ENCODE assay signal across 11 cellular contexts in the genomic region with DNA sequence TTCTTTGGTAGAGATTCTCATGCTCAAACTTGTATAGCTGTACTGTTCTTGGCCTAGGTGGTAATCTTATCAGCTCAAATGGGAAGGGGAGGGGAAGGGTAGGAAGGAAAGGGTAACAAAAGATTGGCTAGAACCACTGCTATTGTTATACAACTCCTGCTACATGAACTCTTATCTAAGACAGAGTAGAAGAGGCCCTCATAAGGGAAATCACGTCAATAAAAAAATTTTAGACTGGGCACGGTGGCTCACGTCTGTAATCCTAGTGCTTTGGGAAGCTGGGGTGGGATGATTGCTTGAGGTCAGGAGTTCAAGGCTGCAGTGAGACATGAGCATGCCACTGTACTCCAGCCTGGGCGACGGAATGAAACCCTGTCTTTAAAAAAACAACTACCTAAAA. TPM values are rescaled to one million over a fixed set of nuclear protein-coding genes. Genes with fewer than 3 reads are reported as not detected.
DNase-seq lines count a peak whose midpoint lies in the region; ATAC-seq and TF ChIP-seq lines count a peak whose summit lies in the region.
"Had no signal": no experiment of that assay in that cellular context is flagged by ENCODE, and none has a peak within 500 bp of the region (broad histone marks: within the 10 kb centered on the region; RNA-seq: fewer than 3 reads in every experiment).

No MANE protein-coding gene starts in this region.

- no peak overlapping the region for H3K4me3 ChIP-seq in OCI-LY1 (ENCODE audit: low read depth, low read length, poor library complexity, severe bottlenecking)
- no peak overlapping the region for H3K4me3 ChIP-seq in esophagus squamous epithelium
- no peak overlapping the region for H3K4me3 ChIP-seq in parathyroid adenoma (ENCODE audit: low read depth, low read length)
- no peak overlapping the region for H3K4me3 ChIP-seq in SJCRH30
- H3K4me3 ChIP-seq: pancreas had no signal

- H3K4me2 ChIP-seq in OCI-LY1 (ENCODE audit: low read length) (peak overlapping the region; percentile 50; the same call in 1 of the 2 replicates), parathyroid adenoma (ENCODE audit: low read length) (no peak overlapping the region)

- TF ChIP-seq POLR2A in esophagus squamous epithelium (IDR thresholded peaks at IDR 0.05) = peak in 1 of 4 donors; percentile 1

- TF ChIP-seq CTCF in OCI-LY1 (IDR thresholded peaks at IDR 0.05; ENCODE audit: low read length) = no peak
- no peak for TF ChIP-seq CTCF in esophagus squamous epithelium (IDR thresholded peaks at IDR 0.05)
- no peak for TF ChIP-seq CTCF in parathyroid adenoma (IDR thresholded peaks at IDR 0.05)
- TF ChIP-seq CTCF in RWPE1 (conservative IDR thresholded peaks at IDR 0.05; ENCODE audit: low read depth) = no peak
- no peak for TF ChIP-seq CTCF in GM10248 (IDR thresholded peaks at IDR 0.05; ENCODE audit: control extremely low read depth, extremely low read depth, low read depth, missing control alignments)

- intact Hi-C loops in esophagus squamous epithelium (cut with DNase I) = no loop called here

- H3K79me2 ChIP-seq in OCI-LY1 (ENCODE audit: insufficient read depth, low read length) = no peaks in the 10 kb centered on the region
- no peaks in the 10 kb centered on the region for H3K79me2 ChIP-seq in parathyroid adenoma

- CTCF ChIA-PET in RWPE1 (lab: Yijun Ruan, JAX) (interaction anchor here (0.6 to 1.6 kb wide), 4 partner anchors 14 to 87 kb away, joined by 3 to 4 read pairs (median 4); no protein-coding TSS in a partner anchor), GM10248 (lab: Yijun Ruan, JAX) (interaction anchor here (1.1 to 2.7 kb wide), 8 partner anchors 10 to 152 kb away, joined by 3 to 16 read pairs (median 6); partner anchors contain the start of gene RAB14)

- H3K36me3 ChIP-seq in OCI-LY1 (ENCODE audit: insufficient read depth, low read length) = peaks cover 15% of the 10 kb centered on the region
- H3K36me3 ChIP-seq in esophagus squamous epithelium = peaks cover 4 to 56% (median 13%) of the 10 kb centered on the region in 3 donors
- no peaks in the 10 kb centered on the region for H3K36me3 ChIP-seq in parathyroid adenoma (ENCODE audit: control insufficient read depth, insufficient read depth, low read length)
- H3K36me3 ChIP-seq in SJCRH30 = no peaks in the 10 kb centered on the region
- H3K36me3 ChIP-seq: pancreas had no signal

- H2AFZ ChIP-seq in OCI-LY1 (ENCODE audit: low read length) (no peak overlapping the region), parathyroid adenoma (no peak overlapping the region)

- H3K9me2 ChIP-seq in OCI-LY1 (ENCODE audit: low read depth, low read length) = no peaks in the 10 kb centered on the region

- H3K9me3 ChIP-seq in OCI-LY1 (ENCODE audit: low read length) (no peaks in the 10 kb centered on the region), esophagus squamous epithelium (no peaks in the 10 kb centered on the region), parathyroid adenoma (ENCODE audit: control insufficient read depth, low read length) (no peaks in the 10 kb centered on the region), SJCRH30 (replicated peaks) (no peaks in the 10 kb centered on the region)
- H3K9me3 ChIP-seq: pancreas had no signal

- WGBS in esophagus squamous epithelium, 2 donors = 45 to 73% methylated on average over 5 of the region's 5 CpGs

- ATAC-seq in GM18498 (IDR thresholded peaks at IDR 0.05; ENCODE audit: unreplicated experiment) (peak; percentile 2), HG03196 (IDR thresholded peaks at IDR 0.05; ENCODE audit: unreplicated experiment) (no peak)

- no peaks in the 10 kb centered on the region for H3K27me3 ChIP-seq in OCI-LY1 (ENCODE audit: insufficient read depth, low read length)
- H3K27me3 ChIP-seq in esophagus squamous epithelium = no peaks in the 10 kb centered on the region
- no peaks in the 10 kb centered on the region for H3K27me3 ChIP-seq in parathyroid adenoma (ENCODE audit: control insufficient read depth, insufficient read depth, low read length)
- no peaks in the 10 kb centered on the region for H3K27me3 ChIP-seq in SJCRH30
- H3K27me3 ChIP-seq: pancreas had no signal

- no peaks in the 10 kb centered on the region for H4K20me1 ChIP-seq in OCI-LY1 (ENCODE audit: insufficient read depth, low read length)

- POLR2A ChIA-PET in RWPE1 (lab: Yijun Ruan, JAX; ENCODE audit: low non-redundant PET) (no interaction called here), GM10248 (lab: Yijun Ruan, JAX) (no interaction called here)

- no peaks in the 10 kb centered on the region for H3F3A ChIP-seq in OCI-LY1 (ENCODE audit: insufficient read depth, low read length)

- peaks cover 48% of the 10 kb centered on the region for H3K4me1 ChIP-seq in OCI-LY1 (ENCODE audit: insufficient read depth, low read length, severe bottlenecking)
- peaks cover 19 to 100% (median 64%) of the 10 kb centered on the region in 3 donors for H3K4me1 ChIP-seq in esophagus squamous epithelium
- peaks cover 3% of the 10 kb centered on the region for H3K4me1 ChIP-seq in parathyroid adenoma
- H3K4me1 ChIP-seq in SJCRH30 = peaks cover 21% of the 10 kb centered on the region

- DNase-seq in esophagus squamous epithelium (lab: John Stamatoyannopoulos, UW) = no peak
- DNase-seq in SJCRH30 = no peak
- DNase-seq in RWPE1 (ENCODE audit: low spot score) = no peak
- DNase-seq in GM10248 (ENCODE audit: extremely low spot score) = no peak
- DNase-seq: amniotic stem cell, NCI-H2029, pancreas had no signal

- H3K27ac ChIP-seq in OCI-LY1 (ENCODE audit: low read depth, low read length, poor library complexity, severe bottlenecking) (peak overlapping the region; percentile 66), esophagus squamous epithelium (peak overlapping the region; percentile 30 to 98 (median 76)), parathyroid adenoma (peak overlapping the region; percentile 58), SJCRH30 (no peak overlapping the region), RWPE1 (no peak overlapping the region)

- H3K9ac ChIP-seq in OCI-LY1 (ENCODE audit: low read length) (peak overlapping the region; percentile 23; the same call in 1 of the 2 replicates), parathyroid adenoma (no peak overlapping the region)

RNA-seq across cellular contexts. Expression of gene STOM, which starts 15.9 kb away (rescaled TPM):
- total RNA-seq in esophagus squamous epithelium = 100 to 1,000 TPM in 2 of 4 donors, 10 to 100 TPM in 2; 43.7 to 169 (median 119) TPM
- 31.6 and 32.8 TPM in 2 replicates for total RNA-seq in SJCRH30 (2014; rRNA removed; shearing (Covaris generic))

Comparison
In these comparisons a context has a peak if more than half of its experiments do, and no peak if none do; other contexts are left out.
1. H3K27ac ChIP-seq: peak in OCI-LY1 (single experiment), esophagus squamous epithelium (4 of 4) and parathyroid adenoma (single experiment); none in SJCRH30 (single experiment) and RWPE1 (single experiment).